Comparison of ENCODE assay signal across 8 cellular contexts in the genomic region with DNA sequence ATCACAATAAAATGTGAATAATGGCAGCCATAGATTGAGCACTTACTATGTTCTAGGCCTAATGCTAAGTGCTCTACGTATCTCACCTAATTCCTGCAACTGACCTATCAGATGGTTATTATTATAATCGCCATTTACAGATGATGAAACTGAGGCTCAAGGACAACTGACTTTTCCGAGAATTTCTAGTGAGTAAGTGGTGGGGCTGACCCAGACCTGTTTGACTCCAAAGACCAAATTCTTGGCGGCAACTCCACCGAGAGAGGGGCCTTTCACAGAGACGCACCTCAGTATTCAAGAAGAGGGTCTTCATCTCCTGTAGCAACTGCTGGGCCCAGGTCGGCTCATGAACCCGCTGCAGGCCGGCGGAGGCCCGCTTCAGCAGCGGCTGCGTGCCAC. TPM values are rescaled to one million over a fixed set of nuclear protein-coding genes. Genes with fewer than 3 reads are reported as not detected.
DNase-seq lines count a peak whose midpoint lies in the region; ATAC-seq and TF ChIP-seq lines count a peak whose summit lies in the region.

No MANE protein-coding gene starts in this region.

- H3K27me3 ChIP-seq in ACC112 (ENCODE audit: insufficient read depth, low read length) (no peaks in the 10 kb centered on the region), IMR-90 (ENCODE audit: control insufficient read depth, insufficient read depth, low read length) (no peaks in the 10 kb centered on the region), muscle layer of colon (ENCODE audit: control insufficient read depth in 1 of 2, insufficient read depth in 2 of 2, low read length in 2 of 2) (no peaks in the 10 kb centered on the region)

- H3K79me1 ChIP-seq in IMR-90 (ENCODE audit: low read depth in 1 of 2, low read length in 2 of 2), result peaks cover 37 to 59% of the 10 kb centered on the region in 2 experiments

- H3K23ac ChIP-seq in IMR-90 (ENCODE audit: low read depth, low read length), result peak overlapping the region; percentile 69

- H3K18ac ChIP-seq in IMR-90 (ENCODE audit: low read depth, low read length), result no peak overlapping the region

- BruUV-seq in IMR-90 (replicated peaks; lab: Mats Ljungman, UMichigan), result no TSS peak

- H2AFZ ChIP-seq in ACC112 (ENCODE audit: low read length, unreplicated experiment), result peak overlapping the region; percentile 79
- peak overlapping the region; percentile 84 for H2AFZ ChIP-seq in IMR-90 (replicated peaks; ENCODE audit: low read length, poor library complexity)

- H4K8ac ChIP-seq in IMR-90 (ENCODE audit: low read depth in 2 of 2, low read length in 2 of 2), result peak overlapping the region; percentile 80 to 98; a peak in 3 of 4 replicates

- H4K5ac ChIP-seq in IMR-90 (ENCODE audit: low read depth, low read length), result peak overlapping the region; percentile 50

- peak overlapping the region; percentile 83 for H2AK9ac ChIP-seq in IMR-90 (replicated peaks; ENCODE audit: low read depth, low read length, poor library complexity)

- 0 out of 2 replicates have a peak, but pooled peaks cover 4% of the 10 kb centered on the region for H4K20me1 ChIP-seq in IMR-90 (ENCODE audit: insufficient read depth, low read length)

- TF ChIP-seq POLR2A in IMR-90 (IDR thresholded peaks at IDR 0.05; ENCODE audit: low read depth, low read length), result no peak

- H3K9me3 ChIP-seq in IMR-90 (ENCODE audit: control insufficient read depth, insufficient read depth, low read length) (no peaks in the 10 kb centered on the region), muscle layer of colon (ENCODE audit: low read length) (no peaks in the 10 kb centered on the region)

- POLR2A ChIA-PET in IMR-90 (lab: Charles Lee; ENCODE audit: unreplicated experiment), result no interaction called here

- no peak overlapping the region for H2BK15ac ChIP-seq in IMR-90 (ENCODE audit: low read depth, low read length)

- peak overlapping the region; percentile 45; the same call in 1 of the 2 replicates for H4K91ac ChIP-seq in IMR-90 (ENCODE audit: insufficient read depth, low read depth, low read length)

- no peak for TF ChIP-seq CTCF in IMR-90 (conservative IDR thresholded peaks at IDR 0.05; ENCODE audit: low read depth, low read length)
- TF ChIP-seq CTCF in cardiac fibroblast (IDR thresholded peaks at IDR 0.05; ENCODE audit: low read depth, low read length), result no peak

- H3K4me1 ChIP-seq in ACC112 (ENCODE audit: control insufficient read depth, insufficient read depth, low read length, unreplicated experiment) (peaks cover 30% of the 10 kb centered on the region), IMR-90 (ENCODE audit: control insufficient read depth, insufficient read depth, low read length) (peaks cover 12% of the 10 kb centered on the region), muscle layer of colon (ENCODE audit: insufficient read depth, low read length) (peaks cover 31% of the 10 kb centered on the region)

- CTCF ChIA-PET in IMR-90 (lab: Yijun Ruan, JAX), result interaction anchor here (1.4 kb wide), 1 partner anchor 19 kb away, joined by 5 read pairs; no protein-coding TSS in a partner anchor

- no peak for DNase-seq in IMR-90
- no peak for DNase-seq in cardiac fibroblast (ENCODE audit: low read depth in 2 of 2)
- DNase-seq in NCI-H510A treated with DMSO at 0.1 percent for 48 hours (lab: John Stamatoyannopoulos, UW), result no peak

- H3K4me2 ChIP-seq in IMR-90 (ENCODE audit: low read depth, low read length), result peak overlapping the region; percentile 92

- peak overlapping the region; percentile 77 for H3K14ac ChIP-seq in IMR-90 (replicated peaks; ENCODE audit: low read depth, low read length)

- H2BK5ac ChIP-seq in IMR-90 (ENCODE audit: low read depth, low read length, poor library complexity, severe bottlenecking), result peak overlapping the region; percentile 71

- dilution Hi-C loops in IMR-90 (cut with HindIII; ENCODE audit: low sequenced_read_pairs, unreplicated experiment), result no loop called here

- peak overlapping the region; percentile 89 for H3K4ac ChIP-seq in IMR-90 (ENCODE audit: low read depth, low read length)

- no peak for TF ChIP-seq RAD21 in IMR-90 (IDR thresholded peaks at IDR 0.05; ENCODE audit: low read length)

- H3K4me3 ChIP-seq in ACC112 (ENCODE audit: low read depth, low read length) (peak overlapping the region; percentile 95), IMR-90 (ENCODE audit: insufficient read depth, low read depth, low read length) (peak overlapping the region; percentile 84), cardiac fibroblast (replicated peaks in 1 of 2; ENCODE audit: low read depth in 2 of 2, low read length in 2 of 2) (peak overlapping the region; percentile 61 to 90), muscle layer of colon (ENCODE audit: low read depth in 1 of 2, low read length in 2 of 2) (peak overlapping the region; percentile 93 to 97)

- peak overlapping the region; percentile 51; the same call in 1 of the 2 replicates for H3K56ac ChIP-seq in IMR-90 (ENCODE audit: extremely low read depth, insufficient read depth, low read length)

- intact Hi-C loops in IMR-90 (cut with micrococcal nuclease), result loop anchor here (5.0 kb wide), 1 partner anchor 71 kb away; the partner anchor contains the start of gene HDAC1

- H2AK5ac ChIP-seq in IMR-90 (ENCODE audit: low read depth, low read length), result peak overlapping the region; percentile 37

- ATAC-seq in IMR-90 (ENCODE audit: low read depth) (no peak; the same call in 1 of the 2 replicates), HG03460 (IDR thresholded peaks at IDR 0.05; ENCODE audit: unreplicated experiment) (no peak), GM21360 (IDR thresholded peaks at IDR 0.05; ENCODE audit: unreplicated experiment) (no peak), HG03097 (IDR thresholded peaks at IDR 0.05; ENCODE audit: low FRiP score, unreplicated experiment) (no peak)

- no peak overlapping the region for H2BK20ac ChIP-seq in IMR-90 (ENCODE audit: low read depth, low read length)

- H3K9me1 ChIP-seq in IMR-90 (ENCODE audit: insufficient read depth, low read length), result peaks cover 13% of the 10 kb centered on the region

- peak overlapping the region; percentile 81 for H3K27ac ChIP-seq in ACC112 (ENCODE audit: low read depth, low read length)
- H3K27ac ChIP-seq in IMR-90 (ENCODE audit: insufficient read depth, low read length), result peak overlapping the region; percentile 86
- peak overlapping the region; percentile 87 for H3K27ac ChIP-seq in muscle layer of colon (ENCODE audit: low read depth, low read length)

- in situ Hi-C loops in IMR-90 (cut with MboI; ENCODE audit: low sequenced_read_pairs), result no loop called here

- H2BK120ac ChIP-seq in IMR-90 (ENCODE audit: low read depth, low read length), result no peak overlapping the region; the same call in 1 of the 2 replicates

- peaks cover 34% of the 10 kb centered on the region for H3K79me2 ChIP-seq in ACC112 (ENCODE audit: control insufficient read depth, insufficient read depth, low read length, unreplicated experiment)

- H3K9ac ChIP-seq in IMR-90 (ENCODE audit: low read depth, low read length), result peak overlapping the region; percentile 86
- H3K9ac ChIP-seq in muscle layer of colon (ENCODE audit: low read length), result peak overlapping the region; percentile 99

- H3K36me3 ChIP-seq in ACC112 (ENCODE audit: insufficient read depth, low read length) (peaks cover 3% of the 10 kb centered on the region; the same call in 1 of the 2 replicates), IMR-90 (ENCODE audit: control insufficient read depth, insufficient read depth, low read length) (peaks cover 34% of the 10 kb centered on the region), muscle layer of colon (ENCODE audit: insufficient read depth, low read length) (peaks cover 36% of the 10 kb centered on the region)

- no CpG with 5 or more reads among the region's 13 CpGs for WGBS in IMR-90 (ENCODE audit: extremely low coverage in 2 of 2, insufficient read length in 1 of 2), 2 experiments

TF ChIP-seq in IMR-90, 13 proteins besides CTCF, POLR2A, EP300 and RAD21:
- TF ChIP-seq MXI1 (IDR thresholded peaks at IDR 0.05; ENCODE audit: borderline replicate concordance, low read depth, low read length) (no peak), FOS (IDR thresholded peaks at IDR 0.05; ENCODE audit: low read depth, low read length) (no peak)
- TF ChIP-seq, protein P1, sequence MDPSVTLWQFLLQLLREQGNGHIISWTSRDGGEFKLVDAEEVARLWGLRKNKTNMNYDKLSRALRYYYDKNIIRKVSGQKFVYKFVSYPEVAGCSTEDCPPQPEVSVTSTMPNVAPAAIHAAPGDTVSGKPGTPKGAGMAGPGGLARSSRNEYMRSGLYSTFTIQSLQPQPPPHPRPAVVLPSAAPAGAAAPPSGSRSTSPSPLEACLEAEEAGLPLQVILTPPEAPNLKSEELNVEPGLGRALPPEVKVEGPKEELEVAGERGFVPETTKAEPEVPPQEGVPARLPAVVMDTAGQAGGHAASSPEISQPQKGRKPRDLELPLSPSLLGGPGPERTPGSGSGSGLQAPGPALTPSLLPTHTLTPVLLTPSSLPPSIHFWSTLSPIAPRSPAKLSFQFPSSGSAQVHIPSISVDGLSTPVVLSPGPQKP (IDR thresholded peaks at IDR 0.05; ENCODE audit: borderline replicate concordance, low read depth, low read length), result no peak

RNA-seq across cellular contexts. Expression of gene TMEM234, which starts 0.6 kb away (rescaled TPM):
- 10.0 and 10.8 TPM in 2 replicates for total RNA-seq in IMR-90 (2012; rRNA removed)
- 22.7 and 23.4 TPM in 2 replicates for polyA plus RNA-seq in IMR-90 (2012; rRNA removed)
- 16.5 and 16.6 TPM in 2 replicates for polyA plus RNA-seq in IMR-90 (2012; cell fraction: cytosol; rRNA removed)
- polyA plus RNA-seq in IMR-90 (2012; cell fraction: nucleus; rRNA removed; ENCODE audit: low replicate concordance), result 62.6 and 77.9 TPM in 2 replicates

RNA-seq across cellular contexts. Expression of gene EIF3I, which starts 0.6 kb away (rescaled TPM):
- 574 and 716 TPM in 2 replicates for total RNA-seq in IMR-90 (2012; rRNA removed)
- polyA plus RNA-seq in IMR-90 (2012; rRNA removed), result 376 and 469 TPM in 2 replicates
- 293 and 465 TPM in 2 replicates for polyA plus RNA-seq in IMR-90 (2012; cell fraction: cytosol; rRNA removed)
- polyA plus RNA-seq in IMR-90 (2012; cell fraction: nucleus; rRNA removed; ENCODE audit: low replicate concordance), result 87.9 and 110 TPM in 2 replicates

RNA-seq across cellular contexts. Expression of gene DCDC2B, which starts 12.7 kb away (rescaled TPM):
- not detected in 2 replicates for total RNA-seq in IMR-90 (2012; rRNA removed)
- not detected in 2 replicates for polyA plus RNA-seq in IMR-90 (2012; rRNA removed)
- polyA plus RNA-seq in IMR-90 (2012; cell fraction: cytosol; rRNA removed), result not detected in 2 replicates
- 0.04 TPM in 1 of 2 replicates, not detected in the other for polyA plus RNA-seq in IMR-90 (2012; cell fraction: nucleus; rRNA removed; ENCODE audit: low replicate concordance)

RNA-seq across cellular contexts. Expression of gene IQCC, which starts 16.1 kb away (rescaled TPM):
- 1.9 and 2.2 TPM in 2 replicates for total RNA-seq in IMR-90 (2012; rRNA removed)
- 1.3 and 1.6 TPM in 2 replicates for polyA plus RNA-seq in IMR-90 (2012; rRNA removed)
- polyA plus RNA-seq in IMR-90 (2012; cell fraction: cytosol; rRNA removed), result 0.53 and 0.54 TPM in 2 replicates
- polyA plus RNA-seq in IMR-90 (2012; cell fraction: nucleus; rRNA removed; ENCODE audit: low replicate concordance), result 1.2 and 1.6 TPM in 2 replicates

RNA-seq across cellular contexts. Expression of gene CCDC28B, which starts 21.2 kb away (rescaled TPM):
- 17.2 and 18.6 TPM in 2 replicates for total RNA-seq in IMR-90 (2012; rRNA removed)
- polyA plus RNA-seq in IMR-90 (2012; rRNA removed), result 18.4 and 20.1 TPM in 2 replicates
- 26.0 and 27.7 TPM in 2 replicates for polyA plus RNA-seq in IMR-90 (2012; cell fraction: cytosol; rRNA removed)
- 11.1 and 12.4 TPM in 2 replicates for polyA plus RNA-seq in IMR-90 (2012; cell fraction: nucleus; rRNA removed; ENCODE audit: low replicate concordance)
